8 cellular contexts compared by ENCODE assay signal in genomic region chr18:32530947-32531651, GRCh38.
DNase-seq lines count a peak whose midpoint lies in the region; ATAC-seq and TF ChIP-seq lines count a peak whose summit lies in the region.

No MANE protein-coding gene starts in this region.

- H3K27ac ChIP-seq in upper lobe of right lung (no peak overlapping the region), gastroesophageal sphincter (no peak overlapping the region)

- no peak for TF ChIP-seq CTCF in upper lobe of right lung (IDR thresholded peaks at IDR 0.05)
- TF ChIP-seq CTCF in gastroesophageal sphincter (IDR thresholded peaks at IDR 0.05): no peak

- peak; percentile 67 for ATAC-seq in GM21423 (IDR thresholded peaks at IDR 0.05; ENCODE audit: unreplicated experiment)
- ATAC-seq in HG03575 (IDR thresholded peaks at IDR 0.05; ENCODE audit: extremely low read depth, insufficient number of reproducible peaks, low FRiP score, unreplicated experiment): peak; percentile 92
- ATAC-seq in activated naive CD4-positive, alpha-beta T cell treated with anti-CD3 and anti-CD28 coated beads, Interleukin-2, amount 50 U/mL, for 72 hours: peak; percentile 98 to 99
- peak; percentile 40 for ATAC-seq in upper lobe of right lung
- ATAC-seq in gastroesophageal sphincter: no peak

- TF ChIP-seq POLR2A in gastroesophageal sphincter (IDR thresholded peaks at IDR 0.05): no peak

- H3K36me3 Mint-ChIP-seq in activated naive CD4-positive, alpha-beta T cell treated with anti-CD3 and anti-CD28 coated beads, Interleukin-2, amount 50 U/mL, for 72 hours: peaks cover 0 to 6% of the 10 kb centered on the region in 2 donors

- H3K27ac Mint-ChIP-seq in activated naive CD4-positive, alpha-beta T cell treated with anti-CD3 and anti-CD28 coated beads, Interleukin-2, amount 50 U/mL, for 72 hours: no peak overlapping the region

- H3K27me3 ChIP-seq in upper lobe of right lung (no peaks in the 10 kb centered on the region), gastroesophageal sphincter (no peaks in the 10 kb centered on the region)

- 47 to 51% methylated on average over 3 of the region's 3 CpGs for WGBS in gastroesophageal sphincter (ENCODE audit: low coverage in 1 of 2), 2 donors

- H3K4me1 ChIP-seq in upper lobe of right lung (no peaks in the 10 kb centered on the region), gastroesophageal sphincter (no peaks in the 10 kb centered on the region)

- H3K36me3 ChIP-seq in upper lobe of right lung (no peaks in the 10 kb centered on the region), gastroesophageal sphincter (no peaks in the 10 kb centered on the region)

- intact Hi-C loops in upper lobe of right lung (cut with DNase I): no loop called here

- H3K4me3 ChIP-seq in upper lobe of right lung (no peak overlapping the region), gastroesophageal sphincter (no peak overlapping the region)

- H3K9me3 ChIP-seq in upper lobe of right lung (no peaks in the 10 kb centered on the region), gastroesophageal sphincter (no peaks in the 10 kb centered on the region)

- no peak for TF ChIP-seq EP300 in gastroesophageal sphincter (IDR thresholded peaks at IDR 0.05)

- H3K9me3 Mint-ChIP-seq in activated naive CD4-positive, alpha-beta T cell treated with anti-CD3 and anti-CD28 coated beads, Interleukin-2, amount 50 U/mL, for 72 hours: no peaks in the 10 kb centered on the region

- peak; percentile 3 for DNase-seq in GM04504 (ENCODE audit: low read depth)
- no peak for DNase-seq in activated naive CD4-positive, alpha-beta T cell treated with anti-CD3 and anti-CD28 coated beads, Interleukin-2, amount 50 U/mL, for 72 hours (ENCODE audit: low spot score in 2 of 2)
- DNase-seq in upper lobe of right lung: no peak
- no peak for DNase-seq in NCI-H2107 treated with DMSO at 0.1 percent for 48 hours (lab: John Stamatoyannopoulos, UW; ENCODE audit: unreplicated experiment)
- no peak for DNase-seq in iPS-NIHi11 (ENCODE audit: low spot score)
